In genomic region chr11:35227551-35228341, GRCh38 we compare ENCODE assay signal across 10 cellular contexts.
DNase-seq lines count a peak whose midpoint lies in the region; ATAC-seq and TF ChIP-seq lines count a peak whose summit lies in the region.
"Had no signal": no experiment of that assay in that cellular context is flagged by ENCODE, and none has a peak within 500 bp of the region (broad histone marks: within the 10 kb centered on the region; RNA-seq: fewer than 3 reads in every experiment).

No MANE protein-coding gene starts in this region.

- WGBS in right cardiac atrium, result 81% methylated on average over 5 of the region's 5 CpGs
- WGBS in transverse colon (ENCODE audit: low coverage in 1 of 2), 2 donors, result 50 to 70% methylated on average over 5 of the region's 5 CpGs

- intact Hi-C loops in right cardiac atrium (cut with DNase I), result no loop called here
- intact Hi-C loops in transverse colon (cut with DNase I; ENCODE audit: low total_unique reads), result no loop called here

- H3K36me3 ChIP-seq in transverse colon, result peaks cover 0 to 19% (median 6%) of the 10 kb centered on the region in 4 donors
- H3K36me3 ChIP-seq: SJCRH30 had no signal

- peaks cover 10% of the 10 kb centered on the region for H3K4me1 Mint-ChIP-seq in activated naive CD4-positive, alpha-beta T cell treated with anti-CD3 and anti-CD28 coated beads, Interleukin-2, amount 10 ng/mL, durations not matched to agents 7 days and 5 days
- H3K4me1 Mint-ChIP-seq in T-cell, result peaks cover 8 to 32% (median 23%) of the 10 kb centered on the region in 3 donors

- no peak overlapping the region for H3K4me3 Mint-ChIP-seq in activated naive CD4-positive, alpha-beta T cell treated with anti-CD3 and anti-CD28 coated beads, Interleukin-2, amount 10 ng/mL, durations not matched to agents 7 days and 5 days
- H3K4me3 Mint-ChIP-seq in T-cell, result no peak overlapping the region

- POLR2A ChIA-PET in T-cell (lab: Charles Lee), result interaction anchor here in 1 of 2 donors (0.5 to 0.6 kb wide), 2 partner anchors 13 to 53 kb away, joined by 3 to 4 read pairs; no protein-coding TSS in a partner anchor

- no peaks in the 10 kb centered on the region for H3K9me3 ChIP-seq in right cardiac atrium (ENCODE audit: control insufficient read depth, low read length)
- no peaks in the 10 kb centered on the region for H3K9me3 ChIP-seq in transverse colon

- TF ChIP-seq EP300 in transverse colon (IDR thresholded peaks at IDR 0.05; ENCODE audit: low read depth), result no peak

- peaks cover 3% of the 10 kb centered on the region for H3K4me1 ChIP-seq in right cardiac atrium (ENCODE audit: control insufficient read depth, insufficient read depth, low read length)
- peaks cover 0 to 18% (median 1%) of the 10 kb centered on the region in 4 donors for H3K4me1 ChIP-seq in transverse colon
- H3K4me1 ChIP-seq: SJCRH30 had no signal

- H3K4me3 ChIP-seq in right cardiac atrium (ENCODE audit: low read length), result no peak overlapping the region
- no peak overlapping the region for H3K4me3 ChIP-seq in transverse colon
- H3K4me3 ChIP-seq: SJCRH30 had no signal

- no peak for TF ChIP-seq CTCF in transverse colon (IDR thresholded peaks at IDR 0.05)

- no peaks in the 10 kb centered on the region for H3K27me3 Mint-ChIP-seq in activated naive CD4-positive, alpha-beta T cell treated with anti-CD3 and anti-CD28 coated beads, Interleukin-2, amount 10 ng/mL, durations not matched to agents 7 days and 5 days
- no peaks in the 10 kb centered on the region for H3K27me3 Mint-ChIP-seq in T-cell

- H3K27me3 ChIP-seq in right cardiac atrium (ENCODE audit: control insufficient read depth, insufficient read depth) (no peaks in the 10 kb centered on the region), transverse colon (no peaks in the 10 kb centered on the region)
- H3K27me3 ChIP-seq: brain microvascular endothelial cell, SJCRH30 had no signal

- H3K27ac ChIP-seq in right cardiac atrium (ENCODE audit: low read length), result no peak overlapping the region
- peak overlapping the region in 3 of 4 donors; percentile 31 to 44 (median 38) for H3K27ac ChIP-seq in transverse colon
- H3K27ac ChIP-seq: brain microvascular endothelial cell, SJCRH30 had no signal

- no peak for TF ChIP-seq POLR2A in transverse colon (IDR thresholded peaks at IDR 0.05)

- in situ Hi-C loops in transverse colon (cut with MboI; ENCODE audit: low pct_ligation_motif_present in 1 of 4, low pct_unique_long_range_greater_than_20kb in 1 of 4, low sequenced_read_pairs in 3 of 4), result no loop called here

- H3K9me3 Mint-ChIP-seq in activated naive CD4-positive, alpha-beta T cell treated with anti-CD3 and anti-CD28 coated beads, Interleukin-2, amount 10 ng/mL, durations not matched to agents 7 days and 5 days, result peaks cover 5% of the 10 kb centered on the region
- peaks cover 7 to 14% (median 11%) of the 10 kb centered on the region in 3 donors for H3K9me3 Mint-ChIP-seq in T-cell

- no peak for ATAC-seq in T-cell (replicated peaks in 1 of 4)
- ATAC-seq in right cardiac atrium, result peak; percentile 56 to 72
- no peak for ATAC-seq in GM21576 (IDR thresholded peaks at IDR 0.05; ENCODE audit: unreplicated experiment)

- no peak for DNase-seq in activated naive CD4-positive, alpha-beta T cell treated with anti-CD3 and anti-CD28 coated beads, Interleukin-2, amount 10 ng/mL, durations not matched to agents 7 days and 5 days
- no peak for DNase-seq in activated naive CD4-positive, alpha-beta T cell treated with anti-CD3 and anti-CD28 coated beads, Interleukin-2, amount 50 U/mL, for 16 hours
- DNase-seq in T-cell (no peak), right cardiac atrium (no peak), transverse colon (no peak), DMS53 treated with DMSO at 0.1 percent for 48 hours (lab: John Stamatoyannopoulos, UW; ENCODE audit: unreplicated experiment) (no peak)
- DNase-seq in stimulated activated naive CD4-positive, alpha-beta T cell treated with Interleukin-2 at 50 U/mL for 16 hours (lab: John Stamatoyannopoulos, UW), result no peak
- DNase-seq: brain microvascular endothelial cell, SJCRH30 had no signal

- CTCF ChIA-PET in activated naive CD4-positive, alpha-beta T cell treated with anti-CD3 and anti-CD28 coated beads, Interleukin-2, amount 10 ng/mL, durations not matched to agents 7 days and 5 days (lab: Charles Lee), result interaction anchor here (0.6 to 1.0 kb wide), 2 partner anchors 10 to 50 kb away, joined by 3 to 5 read pairs; no protein-coding TSS in a partner anchor
- CTCF ChIA-PET in T-cell (lab: Charles Lee), result no interaction called here

- peak overlapping the region; percentile 19 for H3K27ac Mint-ChIP-seq in activated naive CD4-positive, alpha-beta T cell treated with anti-CD3 and anti-CD28 coated beads, Interleukin-2, amount 10 ng/mL, durations not matched to agents 7 days and 5 days
- H3K27ac Mint-ChIP-seq in T-cell, result peak overlapping the region; percentile 63 to 80

- peaks cover 96% of the 10 kb centered on the region for H3K36me3 Mint-ChIP-seq in activated naive CD4-positive, alpha-beta T cell treated with anti-CD3 and anti-CD28 coated beads, Interleukin-2, amount 10 ng/mL, durations not matched to agents 7 days and 5 days
- peaks cover 91% of the 10 kb centered on the region for H3K36me3 Mint-ChIP-seq in T-cell

Comparison
In these comparisons a context has a peak if more than half of its experiments do, and no peak if none do; other contexts are left out.
1. ATAC-seq: peak in right cardiac atrium (2 of 2); none in T-cell (0 of 4) and GM21576 (single experiment).